In genomic region chr16:24156777-24157176, GRCh38 we compare ENCODE assay signal across 16 cellular contexts.
DNase-seq lines count a peak whose midpoint lies in the region; ATAC-seq, FAIRE-seq and TF ChIP-seq lines count a peak whose summit lies in the region.
"Had no signal": no experiment of that assay in that cellular context is flagged by ENCODE, and none has a peak within 500 bp of the region (broad histone marks: within the 10 kb centered on the region; RNA-seq: fewer than 3 reads in every experiment).

No MANE protein-coding gene starts in this region.

- in situ Hi-C loops in GM23248 (cut with MboI): no loop called here

- ATAC-seq in activated T-helper 17 cell treated with anti-CD3 and anti-CD28 coated beads, Interleukin-2, amount 50 U/mL, for 72 hours (replicated peaks): no peak
- ATAC-seq in memory B cell (ENCODE audit: low read depth) (no peak), mucosa of descending colon (no peak)

- H3K36me3 ChIP-seq in GM23248 (ENCODE audit: low read depth) (no peaks in the 10 kb centered on the region), bronchial epithelial cell (ENCODE audit: control insufficient read depth, insufficient read depth, low read length) (no peaks in the 10 kb centered on the region), mucosa of descending colon (ENCODE audit: low read depth) (no peaks in the 10 kb centered on the region)
- H3K36me3 ChIP-seq: BLaER1, HAP-1 had no signal

- no peak for FAIRE-seq in bronchial epithelial cell (lab: Jason Lieb, UNC)

- H2AFZ ChIP-seq in GM23248: no peak overlapping the region

- no peak overlapping the region for H3K27ac ChIP-seq in GM23248
- H3K27ac ChIP-seq: BLaER1 had no signal

- WGBS in GM23248 (ENCODE audit: low coverage in 1 of 2, low lambda C conversion rate in 2 of 2, missing lambda C conversion rate in 2 of 2), 2 experiments: 13 to 24% methylated on average over 1 of the region's 1 CpG

- no peak overlapping the region for H3K4me2 ChIP-seq in GM23248 (ENCODE audit: unreplicated experiment)
- H3K4me2 ChIP-seq: BLaER1 had no signal

- no peaks in the 10 kb centered on the region for H3K79me2 ChIP-seq in GM23248 (ENCODE audit: insufficient read depth)

- intact Hi-C loops in mucosa of descending colon (cut with DNase I, micrococcal nuclease): no loop called here

- TF ChIP-seq CTCF in bronchial epithelial cell (IDR thresholded peaks at IDR 0.05; ENCODE audit: insufficient read depth, low read length, severe bottlenecking) (no peak), mucosa of descending colon (IDR thresholded peaks at IDR 0.05) (no peak)

- no peaks in the 10 kb centered on the region for H3K27me3 Mint-ChIP-seq in activated T-helper 17 cell treated with anti-CD3 and anti-CD28 coated beads, Interleukin-2, amount 50 U/mL, for 72 hours
- no peaks in the 10 kb centered on the region for H3K27me3 Mint-ChIP-seq in memory B cell
- H3K27me3 Mint-ChIP-seq: CD4-positive, alpha-beta memory T cell had no signal

- H3K27ac Mint-ChIP-seq in activated T-helper 17 cell treated with anti-CD3 and anti-CD28 coated beads, Interleukin-2, amount 50 U/mL, for 72 hours: peak overlapping the region; percentile 37
- H3K27ac Mint-ChIP-seq in memory B cell: peak overlapping the region; percentile 4

- H3K9ac ChIP-seq in GM23248: no peak overlapping the region
- H3K9ac ChIP-seq: BLaER1 had no signal

- no peaks in the 10 kb centered on the region for H3K9me2 ChIP-seq in GM23248 (ENCODE audit: insufficient read depth)

- H3K36me3 Mint-ChIP-seq in activated T-helper 17 cell treated with anti-CD3 and anti-CD28 coated beads, Interleukin-2, amount 50 U/mL, for 72 hours (ENCODE audit: low read depth): peaks cover 70% of the 10 kb centered on the region
- H3K36me3 Mint-ChIP-seq in memory B cell: peaks cover 47% of the 10 kb centered on the region

- H3K27me3 ChIP-seq in GM23248 (replicated peaks; ENCODE audit: insufficient read depth) (no peaks in the 10 kb centered on the region), bronchial epithelial cell (ENCODE audit: control insufficient read depth, insufficient read depth, low read length) (no peaks in the 10 kb centered on the region)
- H3K27me3 ChIP-seq: BLaER1 had no signal

- H3K4me1 ChIP-seq in GM23248 (ENCODE audit: insufficient read depth) (no peaks in the 10 kb centered on the region), mucosa of descending colon (ENCODE audit: low read depth) (no peaks in the 10 kb centered on the region)
- H3K4me1 ChIP-seq: HAP-1 had no signal

- H3K4me3 ChIP-seq in GM23248 (no peak overlapping the region), bronchial epithelial cell (ENCODE audit: low read depth, low read length) (no peak overlapping the region), mucosa of descending colon (no peak overlapping the region)
- H3K4me3 ChIP-seq: BLaER1, HAP-1 had no signal

- no peaks in the 10 kb centered on the region for H3F3A ChIP-seq in GM23248 (ENCODE audit: insufficient read depth)

- DNase-seq in GM23248 (peak; percentile 3), bronchial epithelial cell (ENCODE audit: low read depth) (peak; percentile 2), memory B cell (ENCODE audit: low spot score in 2 of 2) (no peak), T-helper 9 cell (no peak), LoVo (ENCODE audit: low spot score) (no peak), mucosa of descending colon (no peak)
- no peak for DNase-seq in stimulated activated CD4-positive, alpha-beta T cell treated with anti-CD3 and anti-CD28 coated beads, Interleukin-1b, Interleukin-23, amount 100 ng/mL, for 48 hours
- DNase-seq: 8988T; Calu3; CD4-positive, alpha-beta memory T cell; DMS79 treated with DMSO at 0.1 percent for 48 hours; GF-D8 had no signal

- H4K20me1 ChIP-seq in GM23248 (ENCODE audit: insufficient read depth): no peaks in the 10 kb centered on the region
- H4K20me1 ChIP-seq: BLaER1 had no signal

- H3K4me3 Mint-ChIP-seq in activated T-helper 17 cell treated with anti-CD3 and anti-CD28 coated beads, Interleukin-2, amount 50 U/mL, for 72 hours: no peak overlapping the region
- no peak overlapping the region for H3K4me3 Mint-ChIP-seq in memory B cell
- H3K4me3 Mint-ChIP-seq: CD14-positive monocyte; CD4-positive, alpha-beta memory T cell had no signal

- peaks cover 19% of the 10 kb centered on the region for H3K4me1 Mint-ChIP-seq in activated T-helper 17 cell treated with anti-CD3 and anti-CD28 coated beads, Interleukin-2, amount 50 U/mL, for 72 hours
- H3K4me1 Mint-ChIP-seq in memory B cell: peaks cover 17% of the 10 kb centered on the region

- H3K9me3 Mint-ChIP-seq in activated T-helper 17 cell treated with anti-CD3 and anti-CD28 coated beads, Interleukin-2, amount 50 U/mL, for 72 hours: no peaks in the 10 kb centered on the region
- no peaks in the 10 kb centered on the region for H3K9me3 Mint-ChIP-seq in memory B cell

- no peaks in the 10 kb centered on the region for H3K9me3 ChIP-seq in GM23248 (ENCODE audit: low read depth)
- H3K9me3 ChIP-seq in mucosa of descending colon: no peaks in the 10 kb centered on the region
- H3K9me3 ChIP-seq: BLaER1, HAP-1 had no signal

Comparison
In these comparisons a context has a peak if more than half of its experiments do, and no peak if none do; other contexts are left out.
1. DNase-seq: peak in GM23248 (single experiment) and bronchial epithelial cell (single experiment); none in memory B cell (0 of 2), T-helper 9 cell (single experiment), stimulated activated CD4-positive, alpha-beta T cell treated with anti-CD3 and anti-CD28 coated beads, Interleukin-1b, Interleukin-23, amount 100 ng/mL, for 48 hours (single experiment), LoVo (single experiment) and mucosa of descending colon (0 of 3).